ENCODE assay signal across 9 cellular contexts in the genomic region with DNA sequence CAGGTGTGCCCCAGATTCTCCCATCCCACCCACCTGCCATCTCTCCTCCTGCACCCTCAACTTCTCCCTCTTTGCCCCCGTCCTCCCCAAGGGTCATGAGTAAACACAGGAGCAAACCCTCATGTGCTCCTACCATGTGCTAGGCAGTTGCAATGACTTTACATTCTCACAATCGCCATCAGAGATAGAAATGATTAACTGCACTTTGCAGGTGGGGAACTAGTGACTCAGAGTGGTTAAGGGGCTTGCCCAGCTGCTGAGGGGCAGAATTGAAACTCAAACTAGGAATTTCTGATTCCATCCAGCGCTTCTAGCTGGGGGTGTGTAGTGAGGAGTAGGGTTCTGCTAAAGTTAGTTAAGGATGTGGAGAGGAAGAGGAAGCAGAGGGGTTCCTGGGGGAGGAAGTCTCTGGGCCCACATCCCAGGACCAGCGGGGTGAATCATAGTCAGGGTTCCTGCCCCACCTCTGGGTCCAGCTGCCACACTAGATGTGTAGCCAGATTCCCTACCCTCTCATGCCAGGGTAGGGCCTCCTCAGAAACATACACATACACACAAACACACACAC. TPM values are rescaled to one million over a fixed set of nuclear protein-coding genes. Genes with fewer than 3 reads are reported as not detected.
A peak's percentile ranks its signal among the peaks of the same experiment; 100 is the strongest.
DNase-seq lines count a peak whose midpoint lies in the region; ATAC-seq and TF ChIP-seq lines count a peak whose summit lies in the region.
"Had no signal": no experiment of that assay in that cellular context is flagged by ENCODE, and none has a peak within 500 bp of the region (broad histone marks: within the 10 kb centered on the region; RNA-seq: fewer than 3 reads in every experiment).

No MANE protein-coding gene starts in this region.

- whole genome bisulfite sequencing in mammary epithelial cell (ENCODE audit: low coverage, missing lambda C conversion rate): 100% methylated on average over 4 of the region's 4 CpGs

- H3K27me3 ChIP-seq in MG63 (no peaks in the 10 kb centered on the region), mammary epithelial cell (ENCODE audit: insufficient read depth, low read length) (no peaks in the 10 kb centered on the region)

- peak; percentile 70 for ATAC-seq in GM21717 (IDR thresholded peaks at IDR 0.05; ENCODE audit: unreplicated experiment)

- no peaks in the 10 kb centered on the region for H3K79me2 ChIP-seq in mammary epithelial cell (ENCODE audit: insufficient read depth, low read length)

- H3K36me3 ChIP-seq in MG63: peaks cover 51% of the 10 kb centered on the region
- H3K36me3 ChIP-seq in mammary epithelial cell (ENCODE audit: insufficient read depth, low read length): peaks cover 17% of the 10 kb centered on the region

- H3K4me3 ChIP-seq in MG63: no peak overlapping the region
- no peak overlapping the region for H3K4me3 ChIP-seq in mammary epithelial cell (replicated peaks in 1 of 3; ENCODE audit: insufficient read depth in 1 of 3, low read depth in 2 of 3, low read length in 3 of 3)

- in situ Hi-C loops in GM13977 (cut with MboI; ENCODE audit: low pct_unique_long_range_greater_than_20kb, low sequenced_read_pairs, unreplicated experiment): no loop called here
- in situ Hi-C loops in mammary epithelial cell (cut with MboI; ENCODE audit: low sequenced_read_pairs in 2 of 2): no loop called here

- no TSS peak for BruUV-seq in mammary epithelial cell (replicated peaks; lab: Mats Ljungman, UMichigan)

- no peak overlapping the region for H3K27ac ChIP-seq in mammary epithelial cell (ENCODE audit: insufficient read depth, low read depth, low read length)
- H3K27ac ChIP-seq: epithelial cell of prostate had no signal

- intact Hi-C loops in mammary epithelial cell (cut with micrococcal nuclease): no loop called here

- H2AFZ ChIP-seq in mammary epithelial cell (ENCODE audit: low read depth, low read length): no peak overlapping the region

- H3K9me3 ChIP-seq in MG63: no peaks in the 10 kb centered on the region
- no peaks in the 10 kb centered on the region for H3K9me3 ChIP-seq in mammary epithelial cell (replicated peaks; ENCODE audit: insufficient read depth, low read length)

- H3K4me2 ChIP-seq in mammary epithelial cell (ENCODE audit: insufficient read depth, low read depth, low read length): no peak overlapping the region

- TF ChIP-seq CTCF in GM13977 (IDR thresholded peaks at IDR 0.05; ENCODE audit: extremely low read depth, insufficient read depth, missing control alignments): no peak
- TF ChIP-seq CTCF in mammary epithelial cell (conservative IDR thresholded peaks at IDR 0.05 in 1 of 2, IDR thresholded peaks at IDR 0.05 in 1 of 2; ENCODE audit: extremely low read depth in 1 of 2, insufficient read depth in 1 of 2, low read depth in 1 of 2, low read length in 2 of 2): no peak

- H3K9ac ChIP-seq in mammary epithelial cell (ENCODE audit: insufficient read depth, low read length): no peak overlapping the region

- DNase-seq in GM13977 (ENCODE audit: low spot score): peak; percentile 52
- DNase-seq in MG63: peak; percentile 74
- DNase-seq in mammary epithelial cell: peak; percentile 14
- DNase-seq in stimulated activated CD4-positive, alpha-beta T cell treated with anti-CD3 and anti-CD28 coated beads, Interleukin-2, amount 100 ng/mL, for 48 hours: peak; percentile 23 to 33
- DNase-seq in NCI-H446 (lab: John Stamatoyannopoulos, UW): no peak
- DNase-seq in RPMI8226: no peak
- DNase-seq in NCI-H1694 treated with DMSO at 0.1 percent for 48 hours (lab: John Stamatoyannopoulos, UW): no peak

- no peaks in the 10 kb centered on the region for H4K20me1 ChIP-seq in mammary epithelial cell (ENCODE audit: insufficient read depth, low read length)

- peaks cover 12% of the 10 kb centered on the region for H3K4me1 ChIP-seq in mammary epithelial cell (ENCODE audit: insufficient read depth, low read length)

- dilution Hi-C loops in mammary epithelial cell (cut with HindIII; ENCODE audit: low sequenced_read_pairs): no loop called here

- CTCF ChIA-PET in mammary epithelial cell (lab: Charles Lee; ENCODE audit: low non-redundant PET): no interaction called here

RNA-seq across cellular contexts. Expression of a gene that starts 16.0 kb away (rescaled TPM):
- 1.0 TPM in 1 of 2 replicates, not detected in the other for total RNA-seq in MG63 (2014; rRNA removed; shearing (Covaris generic); ENCODE audit: low replicate concordance)
- total RNA-seq in mammary epithelial cell: not detected
- polyA plus RNA-seq in mammary epithelial cell: not detected
- polyA minus RNA-seq in mammary epithelial cell: not detected

RNA-seq across cellular contexts. Expression of a gene that starts 20.5 kb away (rescaled TPM):
- total RNA-seq in MG63 (2014; rRNA removed; shearing (Covaris generic); ENCODE audit: low replicate concordance): 73.1 and 84.3 TPM in 2 replicates
- 10 to 100 TPM; 22.7 to 27.6 TPM for total RNA-seq in mammary epithelial cell
- 105 TPM for polyA plus RNA-seq in mammary epithelial cell
- 69.4 TPM for polyA minus RNA-seq in mammary epithelial cell

RNA-seq across cellular contexts. Expression of a gene that starts 25.5 kb away (rescaled TPM):
- total RNA-seq in MG63 (2014; rRNA removed; shearing (Covaris generic); ENCODE audit: low replicate concordance): not detected in 2 replicates
- not detected for total RNA-seq in mammary epithelial cell
- not detected for polyA plus RNA-seq in mammary epithelial cell
- polyA minus RNA-seq in mammary epithelial cell: not detected

RNA-seq across cellular contexts. Expression of a gene that starts 53.9 kb away (rescaled TPM):
- total RNA-seq in MG63 (2014; rRNA removed; shearing (Covaris generic); ENCODE audit: low replicate concordance): 0.03 and 1.6 TPM in 2 replicates
- total RNA-seq in mammary epithelial cell: under 1 TPM; 0.31 to 0.33 TPM
- 0.06 TPM for polyA plus RNA-seq in mammary epithelial cell
- 0.21 TPM for polyA minus RNA-seq in mammary epithelial cell

Comparison
In these comparisons a context has a peak if more than half of its experiments do, and no peak if none do; other contexts are left out.
1. DNase-seq: peak in GM13977 (single experiment), MG63 (single experiment), mammary epithelial cell (single experiment) and stimulated activated CD4-positive, alpha-beta T cell treated with anti-CD3 and anti-CD28 coated beads, Interleukin-2, amount 100 ng/mL, for 48 hours (2 of 2); none in NCI-H446 (0 of 2), RPMI8226 (single experiment) and NCI-H1694 treated with DMSO at 0.1 percent for 48 hours (single experiment).